ENCODE assay signal across 12 cellular contexts in the genomic region with DNA sequence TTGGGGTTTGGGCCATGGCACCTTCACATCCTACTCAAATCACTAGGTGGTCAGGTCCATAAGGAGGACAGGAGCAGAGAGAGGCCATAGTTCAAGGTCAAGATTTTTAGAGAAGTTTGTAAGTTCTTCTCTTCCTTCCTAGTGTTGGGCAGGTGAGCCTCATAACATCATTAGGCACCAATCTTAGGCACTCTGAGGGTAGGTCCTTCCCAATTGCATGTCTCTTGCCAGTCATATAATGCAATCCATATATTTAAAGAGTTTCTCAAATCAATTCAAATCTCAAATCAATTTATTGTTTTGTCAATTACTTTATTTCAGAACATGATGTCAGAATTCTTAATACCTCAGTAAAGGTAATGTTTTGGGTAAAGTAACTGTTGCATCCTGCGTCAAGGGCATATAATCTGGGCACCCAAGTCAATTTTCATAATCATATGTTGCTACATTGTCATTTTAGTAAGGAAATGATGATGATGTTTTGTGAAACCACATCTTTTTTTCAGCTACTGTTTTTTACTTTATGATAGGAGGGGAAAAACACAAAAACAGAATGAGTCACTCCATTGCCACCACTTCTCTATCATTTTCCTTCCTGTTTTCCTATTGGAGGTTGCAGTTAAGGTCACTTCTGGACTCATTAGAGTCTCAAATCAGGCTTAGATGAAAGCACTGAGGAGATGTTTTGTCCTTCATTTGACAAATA.
DNase-seq lines count a peak whose midpoint lies in the region; ATAC-seq lines count a peak whose summit lies in the region.
"Had no signal": no experiment of that assay in that cellular context is flagged by ENCODE, and none has a peak within 500 bp of the region (broad histone marks: within the 10 kb centered on the region; RNA-seq: fewer than 3 reads in every experiment).

No MANE protein-coding gene starts in this region.

- H3K9me3 Mint-ChIP-seq in activated T-helper 17 cell treated with anti-CD3 and anti-CD28 coated beads, Interleukin-2, amount 50 U/mL, for 72 hours = no peaks in the 10 kb centered on the region

- peak overlapping the region; percentile 17 for H3K4me3 Mint-ChIP-seq in activated T-helper 17 cell treated with anti-CD3 and anti-CD28 coated beads, Interleukin-2, amount 50 U/mL, for 72 hours

- no peaks in the 10 kb centered on the region for H3K36me3 Mint-ChIP-seq in activated T-helper 17 cell treated with anti-CD3 and anti-CD28 coated beads, Interleukin-2, amount 50 U/mL, for 72 hours (ENCODE audit: low read depth)

- peak overlapping the region; percentile 81 for H3K27ac Mint-ChIP-seq in activated T-helper 17 cell treated with anti-CD3 and anti-CD28 coated beads, Interleukin-2, amount 50 U/mL, for 72 hours

- ATAC-seq in activated CD4-positive, CD25-positive, alpha-beta regulatory T cell treated with anti-CD3 and anti-CD28 coated beads, Interleukin-2, amount 50 U/mL, for 24 hours = peak; percentile 65 to 76
- peak; percentile 55 for ATAC-seq in HG03039 (IDR thresholded peaks at IDR 0.05; ENCODE audit: unreplicated experiment)
- ATAC-seq in activated T-helper 17 cell treated with anti-CD3 and anti-CD28 coated beads, Interleukin-2, amount 50 U/mL, for 72 hours (replicated peaks) = peak; percentile 92
- ATAC-seq: K562 had no signal

- H3K27me3 Mint-ChIP-seq in activated T-helper 17 cell treated with anti-CD3 and anti-CD28 coated beads, Interleukin-2, amount 50 U/mL, for 72 hours = no peaks in the 10 kb centered on the region

- no peak for DNase-seq in activated CD4-positive, CD25-positive, alpha-beta regulatory T cell (lab: John Stamatoyannopoulos, UW)
- DNase-seq in pulmonary artery endothelial cell (ENCODE audit: low read depth, low spot score) (peak; percentile 44), DMS 273 (lab: John Stamatoyannopoulos, UW; ENCODE audit: unreplicated experiment) (no peak), NCI-H1436 treated with DMSO at 0.1 percent for 48 hours (lab: John Stamatoyannopoulos, UW) (no peak)
- DNase-seq in activated CD4-positive, CD25-positive, alpha-beta regulatory T cell treated with anti-CD3 and anti-CD28 coated beads, Interleukin-2, amount 50 U/mL, for 72 hours = no peak
- DNase-seq: EL; NCI-H82; stimulated activated CD4-positive, alpha-beta T cell treated with anti-CD3 and anti-CD28 coated beads, Interleukin-2, amount 100 ng/mL, for 24 hours had no signal

- peaks cover 14% of the 10 kb centered on the region for H3K4me1 Mint-ChIP-seq in activated T-helper 17 cell treated with anti-CD3 and anti-CD28 coated beads, Interleukin-2, amount 50 U/mL, for 72 hours
